ENCODE assay signal across 8 cellular contexts in the genomic region with DNA sequence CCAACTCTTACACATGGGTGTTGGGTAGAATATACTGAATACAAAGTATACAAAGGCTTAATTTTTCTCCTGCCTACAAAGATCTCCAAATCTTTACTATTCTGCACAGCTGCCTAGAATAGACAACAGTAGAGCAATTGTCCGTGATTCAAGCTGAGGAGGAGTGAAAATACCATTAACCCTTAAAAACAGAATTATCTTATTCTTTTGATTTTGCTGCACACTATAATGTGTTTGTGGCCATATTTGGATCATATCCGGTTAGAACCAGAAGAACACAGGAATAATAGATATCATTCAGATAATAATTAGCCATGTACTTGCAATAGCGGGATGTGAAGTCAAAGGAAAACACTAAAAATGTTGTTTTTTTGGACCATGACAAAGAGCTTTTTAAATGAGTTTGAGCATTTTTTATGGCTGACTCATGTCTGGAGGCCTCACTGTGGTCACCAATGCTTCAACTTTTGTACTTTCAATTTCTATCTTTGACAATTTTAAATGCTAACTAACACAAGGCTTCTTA.
DNase-seq lines count a peak whose midpoint lies in the region; ATAC-seq and TF ChIP-seq lines count a peak whose summit lies in the region.

No MANE protein-coding gene starts in this region.

- H3K36me3 ChIP-seq in fibroblast of lung (ENCODE audit: control insufficient read depth, insufficient read depth, low read length) = no peaks in the 10 kb centered on the region

- H3K27me3 ChIP-seq in fibroblast of lung (ENCODE audit: control insufficient read depth, insufficient read depth, low read length) = no peaks in the 10 kb centered on the region

- H3K9ac ChIP-seq in fibroblast of lung (ENCODE audit: insufficient read depth, low read length) = no peak overlapping the region

- ATAC-seq in GM21515 (IDR thresholded peaks at IDR 0.05; ENCODE audit: unreplicated experiment) = peak; percentile 87
- peak; percentile 80 for ATAC-seq in HG03575 (IDR thresholded peaks at IDR 0.05; ENCODE audit: extremely low read depth, insufficient number of reproducible peaks, low FRiP score, unreplicated experiment)

- H3K9me3 ChIP-seq in fibroblast of lung (ENCODE audit: control insufficient read depth, insufficient read depth, low read depth, low read length) = no peaks in the 10 kb centered on the region

- peak overlapping the region; percentile 32 for H3K4me2 ChIP-seq in fibroblast of lung (ENCODE audit: extremely low read depth, insufficient read depth, low read length)

- DNase-seq in AG20443 (ENCODE audit: low spot score) = peak; percentile 72
- DNase-seq in fibroblast of lung (ENCODE audit: low read depth in 2 of 2) = peak; percentile 86 to 93
- DNase-seq in activated CD4-positive, alpha-beta T cell treated with anti-CD3 and anti-CD28 coated beads, Interleukin-2, amount 50 U/mL, for 1 hour = no peak
- no peak for DNase-seq in NCI-H1436 treated with DMSO at 0.1 percent for 48 hours (lab: John Stamatoyannopoulos, UW)
- DNase-seq in NCI-H446 treated with DMSO at 0.1 percent for 48 hours (lab: John Stamatoyannopoulos, UW) = no peak
- no peak for DNase-seq in activated effector memory CD4-positive, alpha-beta T cell treated with anti-CD3 and anti-CD28 coated beads, Interleukin-2, amount 50 U/mL, for 16 hours

- peak overlapping the region in 2 of 4 experiments; percentile 9 to 26 for H3K4me3 ChIP-seq in fibroblast of lung (replicated peaks in 1 of 4; ENCODE audit: control extremely low read depth in 1 of 4, insufficient read depth in 1 of 4, low read depth in 3 of 4, low read length in 4 of 4)

- H3K27ac ChIP-seq in fibroblast of lung (ENCODE audit: insufficient read depth, low read length) = no peak overlapping the region

- H4K20me1 ChIP-seq in fibroblast of lung (ENCODE audit: control insufficient read depth, extremely low read depth, insufficient read depth, low read length) = no peaks in the 10 kb centered on the region

- no peak for TF ChIP-seq CTCF in fibroblast of lung (conservative IDR thresholded peaks at IDR 0.05 in 1 of 2, IDR thresholded peaks at IDR 0.05 in 1 of 2; ENCODE audit: low read depth in 1 of 2, low read length in 2 of 2)

- H2AFZ ChIP-seq in fibroblast of lung (ENCODE audit: low read length) = no peak overlapping the region

- no peaks in the 10 kb centered on the region for H3K79me2 ChIP-seq in fibroblast of lung (ENCODE audit: control insufficient read depth, insufficient read depth, low read length)

- peaks cover 2% of the 10 kb centered on the region for H3K4me1 ChIP-seq in fibroblast of lung (ENCODE audit: control insufficient read depth, extremely low read depth, insufficient read depth, low read length)

Comparison
In these comparisons a context has a peak if more than half of its experiments do, and no peak if none do; other contexts are left out.
1. DNase-seq: peak in AG20443 (single experiment) and fibroblast of lung (2 of 2); none in activated CD4-positive, alpha-beta T cell treated with anti-CD3 and anti-CD28 coated beads, Interleukin-2, amount 50 U/mL, for 1 hour (single experiment), NCI-H1436 treated with DMSO at 0.1 percent for 48 hours (single experiment), NCI-H446 treated with DMSO at 0.1 percent for 48 hours (single experiment) and activated effector memory CD4-positive, alpha-beta T cell treated with anti-CD3 and anti-CD28 coated beads, Interleukin-2, amount 50 U/mL, for 16 hours (single experiment).